Comparison of ENCODE assay signal across 8 cellular contexts in the genomic region with DNA sequence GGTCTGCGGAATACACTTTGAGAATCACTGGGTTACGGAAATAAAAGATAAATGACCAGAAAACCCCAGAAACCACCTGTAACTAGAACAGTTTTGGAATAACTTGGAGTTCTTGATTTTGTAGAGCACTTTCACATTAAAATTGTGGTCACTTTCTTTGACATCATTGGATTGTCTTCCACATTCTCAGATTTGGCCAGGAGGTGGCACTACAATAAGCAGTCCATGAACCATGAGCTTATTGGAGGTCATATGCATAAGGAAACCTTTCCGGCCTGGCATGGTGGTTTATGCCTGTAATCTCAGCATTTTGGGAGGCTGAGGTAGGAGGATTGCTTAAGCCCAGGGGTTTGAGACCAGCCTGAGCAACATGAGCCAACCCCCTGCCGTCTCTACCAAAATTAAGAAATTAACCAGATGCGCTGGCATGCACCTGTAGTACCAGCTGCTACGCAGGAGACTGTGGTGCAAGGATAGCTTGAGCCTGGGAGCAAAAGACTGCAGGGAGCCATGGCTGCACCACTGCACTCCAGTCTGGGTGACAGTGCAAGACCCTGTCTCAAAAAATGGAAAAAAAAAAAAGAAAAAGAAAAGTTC.
DNase-seq lines count a peak whose midpoint lies in the region; TF ChIP-seq lines count a peak whose summit lies in the region.
"Had no signal": no experiment of that assay in that cellular context is flagged by ENCODE, and none has a peak within 500 bp of the region (broad histone marks: within the 10 kb centered on the region; RNA-seq: fewer than 3 reads in every experiment).

No MANE protein-coding gene starts in this region.

- no peaks in the 10 kb centered on the region for H3K4me1 ChIP-seq in KMS-11 (ENCODE audit: low read depth, poor library complexity, severe bottlenecking)
- H3K4me1 ChIP-seq in smooth muscle cell (ENCODE audit: low read depth), result no peaks in the 10 kb centered on the region

- H3K9ac ChIP-seq in KMS-11 (no peak overlapping the region), smooth muscle cell (ENCODE audit: low read depth) (no peak overlapping the region)

- WGBS in smooth muscle cell (ENCODE audit: low lambda C conversion rate), result 88% methylated on average over 6 of the region's 6 CpGs

- peak; percentile 89 for TF ChIP-seq CTCF in KMS-11 (conservative IDR thresholded peaks at IDR 0.05; ENCODE audit: low read depth, low read length)
- TF ChIP-seq CTCF in fibroblast of villous mesenchyme (IDR thresholded peaks at IDR 0.05; ENCODE audit: insufficient read depth, low read depth, low read length), result peak; percentile 59
- TF ChIP-seq CTCF in smooth muscle cell (IDR thresholded peaks at IDR 0.05; ENCODE audit: borderline replicate concordance, insufficient read depth, poor library complexity, severe bottlenecking), result peak; percentile 51

- H3K9me3 ChIP-seq in smooth muscle cell (replicated peaks; ENCODE audit: low read depth), result no peaks in the 10 kb centered on the region
- H3K9me3 ChIP-seq: thoracic aorta had no signal

- H3F3A ChIP-seq in smooth muscle cell (ENCODE audit: low read depth), result no peaks in the 10 kb centered on the region

- H2AFZ ChIP-seq in KMS-11 (ENCODE audit: low read depth) (no peak overlapping the region), smooth muscle cell (ENCODE audit: low read depth) (no peak overlapping the region)

- H3K27me3 ChIP-seq in KMS-11 (ENCODE audit: insufficient read depth, low read depth), result no peaks in the 10 kb centered on the region
- H3K27me3 ChIP-seq in smooth muscle cell (ENCODE audit: low read depth), result no peaks in the 10 kb centered on the region

- H4K20me1 ChIP-seq in KMS-11 (ENCODE audit: insufficient read depth), result no peaks in the 10 kb centered on the region
- no peaks in the 10 kb centered on the region for H4K20me1 ChIP-seq in smooth muscle cell (ENCODE audit: low read depth)

- no peak overlapping the region for H3K27ac ChIP-seq in KMS-11
- no peak overlapping the region for H3K27ac ChIP-seq in smooth muscle cell (ENCODE audit: low read depth)
- H3K27ac ChIP-seq: thoracic aorta had no signal

- DNase-seq in EH (ENCODE audit: low read depth) (peak; percentile 57), GM19240 (ENCODE audit: insufficient read length, low spot score) (peak; percentile 4), fibroblast of villous mesenchyme (ENCODE audit: low read depth) (peak; percentile 45), smooth muscle cell (lab: John Stamatoyannopoulos, UW; ENCODE audit: unreplicated experiment) (no peak), NCI-H2196 treated with DMSO at 0.1 percent for 48 hours (lab: John Stamatoyannopoulos, UW; ENCODE audit: unreplicated experiment) (no peak)
- DNase-seq in activated CD4-positive, alpha-beta T cell treated with anti-CD3 and anti-CD28 coated beads, Interleukin-2, amount 50 U/mL, for 1 hour, result peak; percentile 20

- H3K4me3 ChIP-seq in KMS-11 (IDR thresholded peaks at IDR 0.05; ENCODE audit: insufficient read depth, low read depth, low read length) (no peak overlapping the region), fibroblast of villous mesenchyme (ENCODE audit: low read depth, low read length) (no peak overlapping the region), smooth muscle cell (no peak overlapping the region)
- H3K4me3 ChIP-seq: thoracic aorta had no signal

- no peak overlapping the region for H3K4me2 ChIP-seq in KMS-11
- H3K4me2 ChIP-seq in smooth muscle cell, result no peak overlapping the region

- H3K36me3 ChIP-seq in KMS-11 (ENCODE audit: insufficient read depth) (no peaks in the 10 kb centered on the region), smooth muscle cell (ENCODE audit: low read depth) (no peaks in the 10 kb centered on the region)
- H3K36me3 ChIP-seq: thoracic aorta had no signal

- H3K79me2 ChIP-seq in KMS-11 (ENCODE audit: insufficient read depth, low read depth) (no peaks in the 10 kb centered on the region), smooth muscle cell (ENCODE audit: low read depth) (no peaks in the 10 kb centered on the region)

Comparison
In these comparisons a context has a peak if more than half of its experiments do, and no peak if none do; other contexts are left out.
1. DNase-seq: peak in EH (single experiment), GM19240 (single experiment), activated CD4-positive, alpha-beta T cell treated with anti-CD3 and anti-CD28 coated beads, Interleukin-2, amount 50 U/mL, for 1 hour (single experiment) and fibroblast of villous mesenchyme (single experiment); none in smooth muscle cell (single experiment) and NCI-H2196 treated with DMSO at 0.1 percent for 48 hours (single experiment).
2. Peak in every context shown above with its lines, with median percentiles within 50 percentile points of each other: CTCF ChIP-seq.